22 cellular contexts compared by ENCODE assay signal in genomic region chr9:132183134-132183533, GRCh38. TPM values are rescaled to one million over a fixed set of nuclear protein-coding genes. Genes with fewer than 3 reads are reported as not detected.
DNase-seq lines count a peak whose midpoint lies in the region; ATAC-seq and TF ChIP-seq lines count a peak whose summit lies in the region.
"Had no signal": no experiment of that assay in that cellular context is flagged by ENCODE, and none has a peak within 500 bp of the region (broad histone marks: within the 10 kb centered on the region; RNA-seq: fewer than 3 reads in every experiment).

No MANE protein-coding gene starts in this region.

- H3K4me3 ChIP-seq in dorsolateral prefrontal cortex (peak overlapping the region in 6 of 59 donors; percentile 0 to 50 (median 26)), testis (no peak overlapping the region), MM.1S (ENCODE audit: low read length) (no peak overlapping the region)
- H3K4me3 ChIP-seq: breast epithelium, mucosa of descending colon, prostate gland, thoracic aorta had no signal

- H3K9me3 ChIP-seq in testis (no peaks in the 10 kb centered on the region), MM.1S (replicated peaks; ENCODE audit: insufficient read depth, low read length) (no peaks in the 10 kb centered on the region)
- H3K9me3 ChIP-seq: breast epithelium, mucosa of descending colon, prostate gland, thoracic aorta had no signal

- no peaks in the 10 kb centered on the region for H3F3A ChIP-seq in MM.1S (ENCODE audit: insufficient read depth, low read length)

- H3K4me1 ChIP-seq in testis (peaks cover 51% of the 10 kb centered on the region), MM.1S (ENCODE audit: low read length) (no peaks in the 10 kb centered on the region)
- H3K4me1 ChIP-seq: breast epithelium, prostate gland had no signal

- no peaks in the 10 kb centered on the region for H4K20me1 ChIP-seq in MM.1S (ENCODE audit: insufficient read depth, low read length)

- H3K27me3 ChIP-seq in dorsolateral prefrontal cortex (no peaks in the 10 kb centered on the region), testis (no peaks in the 10 kb centered on the region), MM.1S (replicated peaks; ENCODE audit: insufficient read depth, low read length) (peaks cover 97% of the 10 kb centered on the region)

- no peak overlapping the region for H3K4me2 ChIP-seq in MM.1S (ENCODE audit: low read depth, low read length)

- peak overlapping the region in 52 of 59 donors; percentile 20 to 88 (median 76) for H3K27ac ChIP-seq in dorsolateral prefrontal cortex
- H3K27ac ChIP-seq in testis = peak overlapping the region; percentile 58 to 65
- no peak overlapping the region for H3K27ac ChIP-seq in MM.1S (ENCODE audit: low read length)
- H3K27ac ChIP-seq: 22Rv1, breast epithelium, prostate gland, thoracic aorta had no signal

- WGBS in testis, 2 donors = 46% methylated on average over 7 to 9 of the region's 9 CpGs

- no peaks in the 10 kb centered on the region for H3K79me2 ChIP-seq in MM.1S (ENCODE audit: low read length)

- DNase-seq in NCI-H1417 (lab: John Stamatoyannopoulos, UW) (peak; percentile 4 to 68 (median 64)), NCI-H1417 treated with DMSO at 0.1 percent for 48 hours (lab: John Stamatoyannopoulos, UW) (no peak), NCI-H69 (lab: John Stamatoyannopoulos, UW) (peak; percentile 58), dorsolateral prefrontal cortex (peak in 1 of 10 donors; percentile 90), testis (no peak), Kasumi-1 (lab: John Stamatoyannopoulos, UW) (no peak), MM.1S (no peak)
- DNase-seq: activated CD4-positive, alpha-beta memory T cell treated with anti-CD3 and anti-CD28 coated beads, Interleukin-2, amount 10 ng/mL, durations not matched to agents 7 days and 5 days; activated gamma-delta T cell treated with Interleukin-2 at 50 U/mL for 16 hours; activated T-cell treated with anti-CD3 and anti-CD28 coated beads for 4 hours; AML-193; immature natural killer cell; Karpas-422; mucosa of descending colon; NCI-H526 treated with DMSO at 0.1 percent for 48 hours had no signal

- TF ChIP-seq POLR2A in testis (IDR thresholded peaks at IDR 0.05) = no peak

- H3K9ac ChIP-seq in MM.1S (ENCODE audit: low read length) = no peak overlapping the region

- intact Hi-C loops in dorsolateral prefrontal cortex (cut with DNase I) (no loop called here), testis (cut with DNase I; ENCODE audit: low total_unique reads) (no loop called here)

- no peak overlapping the region for H2AFZ ChIP-seq in MM.1S (ENCODE audit: low read length)

- H3K9me2 ChIP-seq in MM.1S (replicated peaks; ENCODE audit: insufficient read depth, low read length) = no peaks in the 10 kb centered on the region

- no peak for ATAC-seq in HG03095 (IDR thresholded peaks at IDR 0.05; ENCODE audit: unreplicated experiment)
- ATAC-seq: activated CD4-positive, CD25-positive, alpha-beta regulatory T cell treated with anti-CD3 and anti-CD28 coated beads, Interleukin-2, amount 50 U/mL, for 24 hours; mucosa of descending colon had no signal

- no peak for TF ChIP-seq CTCF in dorsolateral prefrontal cortex (IDR thresholded peaks at IDR 0.05 in 54 of 56, conservative IDR thresholded peaks at IDR 0.05 in 2 of 56; ENCODE audit: low read depth in 1 of 56, partially characterized antibody in 56 of 56)
- no peak for TF ChIP-seq CTCF in testis (IDR thresholded peaks at IDR 0.05)
- no peak for TF ChIP-seq CTCF in MM.1S (IDR thresholded peaks at IDR 0.05; ENCODE audit: low read length)

- H3K36me3 ChIP-seq in testis (ENCODE audit: low read depth, missing control alignments) (no peaks in the 10 kb centered on the region), MM.1S (replicated peaks; ENCODE audit: insufficient read depth, low read length) (no peaks in the 10 kb centered on the region)
- H3K36me3 ChIP-seq: breast epithelium, prostate gland, thoracic aorta had no signal

RNA-seq across cellular contexts. Expression of gene NTNG2, which starts 21.3 kb away (rescaled TPM):
- total RNA-seq in dorsolateral prefrontal cortex (10 to 100 TPM; 21.7 to 81.3 (median 41.4) TPM), testis (10 to 100 TPM; 23.7 to 29.0 TPM)
- polyA plus RNA-seq in testis (ENCODE audit: insufficient read depth, low read depth, low replicate concordance) = 3.3 TPM
- total RNA-seq: epithelial cell of proximal tubule had no signal

Comparison
In these comparisons a context has a peak if more than half of its experiments do, and no peak if none do; other contexts are left out.
1. DNase-seq: peak in NCI-H1417 (3 of 3) and NCI-H69 (single experiment); none in NCI-H1417 treated with DMSO at 0.1 percent for 48 hours (single experiment), testis (single experiment), Kasumi-1 (0 of 2) and MM.1S (single experiment).